In genomic region chr13:30429721-30430694, GRCh38 we compare ENCODE assay signal across 9 cellular contexts. TPM values are rescaled to one million over a fixed set of nuclear protein-coding genes. Genes with fewer than 3 reads are reported as not detected.
DNase-seq lines count a peak whose midpoint lies in the region; ATAC-seq, FAIRE-seq and TF ChIP-seq lines count a peak whose summit lies in the region.
"Had no signal": no experiment of that assay in that cellular context is flagged by ENCODE, and none has a peak within 500 bp of the region (broad histone marks: within the 10 kb centered on the region; RNA-seq: fewer than 3 reads in every experiment).

No MANE protein-coding gene starts in this region.

- no peak overlapping the region for H3K4me3 ChIP-seq in bronchial epithelial cell (ENCODE audit: low read depth, low read length)
- no peak overlapping the region for H3K4me3 ChIP-seq in skeletal muscle cell (ENCODE audit: low read depth, low read length)

- peak; percentile 61 for FAIRE-seq in GM12892 (lab: Jason Lieb, UNC)
- no peak for FAIRE-seq in bronchial epithelial cell (lab: Jason Lieb, UNC)

- ATAC-seq in Right ventricle myocardium inferior: no peak

- H3K36me3 ChIP-seq in bronchial epithelial cell (ENCODE audit: control insufficient read depth, insufficient read depth, low read length): no peaks in the 10 kb centered on the region

- no peak for TF ChIP-seq POLR2A in GM12892 (IDR thresholded peaks at IDR 0.05; ENCODE audit: low read depth, low read length)

- H3K27me3 ChIP-seq in bronchial epithelial cell (ENCODE audit: control insufficient read depth, insufficient read depth, low read length): no peaks in the 10 kb centered on the region

- DNase-seq in GM12892 (ENCODE audit: insufficient read length): no peak
- DNase-seq in H4 (ENCODE audit: low spot score): peak; percentile 63
- peak; percentile 68 for DNase-seq in MV-4-11 (lab: John Stamatoyannopoulos, UW)
- peak; percentile 94 for DNase-seq in bronchial epithelial cell (ENCODE audit: low read depth)
- DNase-seq in skeletal muscle cell (ENCODE audit: low read depth): peak; percentile 83
- DNase-seq in Right ventricle myocardium inferior (ENCODE audit: missing footprints): no peak
- DNase-seq in NCI-H1105 treated with DMSO at 0.1 percent for 48 hours (lab: John Stamatoyannopoulos, UW): no peak
- no peak for DNase-seq in C1 segment of cervical spinal cord (lab: John Stamatoyannopoulos, UW)

- intact Hi-C loops in Right ventricle myocardium inferior (cut with DNase I): no loop called here

- no peak for TF ChIP-seq CTCF in bronchial epithelial cell (IDR thresholded peaks at IDR 0.05; ENCODE audit: insufficient read depth, low read length, severe bottlenecking)

RNA-seq across cellular contexts. Expression of gene UBE2L5, which starts 7.7 kb away (rescaled TPM):
- polyA plus RNA-seq in GM12892 (2012; ENCODE audit: missing spikeins): 0.53 TPM
- total RNA-seq in H4 (2014; rRNA removed; shearing (Covaris generic)): not detected in 2 replicates
- total RNA-seq in bronchial epithelial cell (not detected in 2 replicates), Right ventricle myocardium inferior (not detected)
- total RNA-seq: T-helper 2 cell treated with Interferon-gamma antibody and Interleukin-4, amounts not matched to agents 100 ng/mL and 5 ng/mL, for 36 hours had no signal

RNA-seq across cellular contexts. Expression of gene HMGB1, which starts 35.7 kb away (rescaled TPM):
- polyA plus RNA-seq in GM12892 (2012; ENCODE audit: missing spikeins): 575 TPM
- total RNA-seq in H4 (2014; rRNA removed; shearing (Covaris generic)): 764 and 846 TPM in 2 replicates
- 72.4 and 145 TPM in 2 replicates for total RNA-seq in bronchial epithelial cell
- total RNA-seq in Right ventricle myocardium inferior: 183 TPM

Comparison
In these comparisons a context has a peak if more than half of its experiments do, and no peak if none do; other contexts are left out.
1. DNase-seq: peak in H4 (single experiment), MV-4-11 (single experiment), bronchial epithelial cell (single experiment) and skeletal muscle cell (single experiment); none in GM12892 (single experiment), Right ventricle myocardium inferior (single experiment), NCI-H1105 treated with DMSO at 0.1 percent for 48 hours (single experiment) and C1 segment of cervical spinal cord (0 of 14).